16 cellular contexts compared by ENCODE assay signal in the genomic region with DNA sequence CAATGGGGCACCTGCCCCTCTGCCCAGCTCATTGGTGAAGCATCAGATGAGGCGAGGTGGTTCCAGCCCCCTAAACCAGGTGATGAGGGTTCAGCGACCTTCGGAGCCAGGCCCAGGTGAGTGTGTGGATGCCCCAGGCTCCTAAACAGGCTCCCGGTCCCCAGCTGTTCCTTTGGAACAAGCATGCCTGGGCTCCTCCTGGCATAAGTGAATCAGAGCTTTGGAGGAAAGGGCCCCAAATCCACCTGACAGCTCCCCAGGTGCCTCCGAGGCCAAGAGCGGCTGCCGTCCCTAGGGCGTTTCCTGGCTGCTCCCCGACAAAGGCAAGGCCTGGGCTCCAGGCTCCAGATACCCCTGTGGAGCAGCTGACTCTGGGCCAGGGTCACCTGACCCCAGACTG.
"Had no signal": no experiment of that assay in that cellular context is flagged by ENCODE, and none has a peak within 500 bp of the region (broad histone marks: within the 10 kb centered on the region; RNA-seq: fewer than 3 reads in every experiment).

No MANE protein-coding gene starts in this region.

- ATAC-seq: naive thymus-derived CD4-positive, alpha-beta T cell had no signal

- H3K27ac Mint-ChIP-seq: naive thymus-derived CD4-positive, alpha-beta T cell; nephron progenitor cell had no signal

- H3K9me3 ChIP-seq: neutrophil had no signal

- H3K4me3 ChIP-seq: hepatocyte, smooth muscle cell had no signal

- H3K4me3 Mint-ChIP-seq: naive thymus-derived CD4-positive, alpha-beta T cell; nephron progenitor cell; type B pancreatic cell had no signal

- H3K4me2 ChIP-seq: hepatocyte, smooth muscle cell had no signal

- FAIRE-seq: endometrium, urothelium cell line had no signal

- H3K27ac ChIP-seq: epithelial cell of prostate, hepatocyte, neutrophil had no signal

- H3K9me3 Mint-ChIP-seq: naive thymus-derived CD4-positive, alpha-beta T cell; nephron progenitor cell; type B pancreatic cell had no signal

- H3K27me3 ChIP-seq: neutrophil had no signal

- DNase-seq: effector memory CD4-positive, alpha-beta T cell; foreskin melanocyte; head of caudate nucleus; mesendoderm; naive thymus-derived CD4-positive, alpha-beta T cell; nephron progenitor cell; posterior cingulate gyrus; stimulated activated CD4-positive, alpha-beta T cell treated with anti-CD3 and anti-CD28 coated beads, Interleukin-2, amount 100 ng/mL, for 48 hours; stimulated activated naive CD4-positive, alpha-beta T cell treated with Interleukin-2 at 50 U/mL for 16 hours had no signal

- H3K27me3 Mint-ChIP-seq: naive thymus-derived CD4-positive, alpha-beta T cell had no signal

- H3K36me3 Mint-ChIP-seq: naive thymus-derived CD4-positive, alpha-beta T cell; type B pancreatic cell had no signal

- H2AFZ ChIP-seq: hepatocyte had no signal

- H3K79me2 ChIP-seq: hepatocyte had no signal

- H3K36me3 ChIP-seq: neutrophil had no signal
